In the genomic region with DNA sequence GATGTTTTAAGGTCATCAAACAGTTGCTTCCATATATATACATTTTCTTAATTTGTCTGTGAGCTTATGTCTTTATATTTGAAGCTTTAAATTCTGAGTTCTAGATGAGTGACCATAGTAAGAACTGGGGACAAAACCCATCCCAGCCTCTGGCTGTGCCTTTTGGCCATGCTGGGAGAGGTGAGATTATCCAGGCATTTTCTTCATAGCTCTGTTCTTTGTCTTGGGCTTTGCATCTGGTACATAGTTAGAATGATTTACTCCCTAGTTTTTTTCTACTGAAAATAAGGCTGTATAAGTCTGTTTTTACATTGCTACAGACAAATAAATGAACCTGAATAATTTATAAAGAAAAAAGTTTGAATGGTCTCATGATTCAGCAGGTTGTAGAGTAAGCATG, we compare ENCODE assay signal across 21 cellular contexts. TPM values are rescaled to one million over a fixed set of nuclear protein-coding genes. Genes with fewer than 3 reads are reported as not detected.
"Had no signal": no experiment of that assay in that cellular context is flagged by ENCODE, and none has a peak within 500 bp of the region (broad histone marks: within the 10 kb centered on the region; RNA-seq: fewer than 3 reads in every experiment).

No MANE protein-coding gene starts in this region.

RNA-seq across cellular contexts. Expression of a gene that starts 31.1 kb away (rescaled TPM):
- total RNA-seq: activated naive CD4-positive, alpha-beta T cell treated with anti-CD3 and anti-CD28 coated beads for 36 hours; activated naive CD4-positive, alpha-beta T cell treated with anti-CD3 and anti-CD28 coated beads, Interleukin-2, amount 50 U/mL, for 72 hours; activated naive CD8-positive, alpha-beta T cell treated with anti-CD3 and anti-CD28 coated beads for 36 hours; activated naive CD8-positive, alpha-beta T cell treated with anti-CD3 and anti-CD28 coated beads, Interleukin-2, amount 10 ng/mL, durations not matched to agents 7 days and 5 days; activated T-cell treated with anti-CD3 and anti-CD28 coated beads, Interleukin-2, amount 50 U/mL, for 4 hours; activated T-cell treated with anti-CD3 and anti-CD28 coated beads, Interleukin-2, amount 50 U/mL, for 72 hours; activated T-helper 1 cell treated with anti-CD3 and anti-CD28 coated beads, Interleukin-12 subunit alpha, Interleukin-12 subunit beta, Interleukin-2, Interleukin-4 antibody, amounts not matched to agents 30 ng/mL and 10 ng/mL and 1 ng/mL, durations not matched to agents 14 hours and 24 hours and 36 hours; activated T-helper 17 cell treated with anti-CD3 and anti-CD28 coated beads, Interleukin-2, amount 50 U/mL, for 72 hours; activated T-helper 2 cell treated with anti-CD3 and anti-CD28 coated beads, Interferon-gamma antibody, Interleukin-2, Interleukin-4, amounts not matched to agents 10 μg/mL and 5 μg/mL and 100 μg/mL, durations not matched to agents 14 hours and 24 hours and 36 hours; adrenal gland; aorta; ascending aorta; astrocyte; body of pancreas; breast epithelium; bronchial epithelial cell; cardiac muscle cell; cardiac septum; cerebellum; chondrocyte had no signal
- polyA plus RNA-seq: adipose tissue, adrenal gland, aorta, cardiac muscle cell had no signal

RNA-seq across cellular contexts. Expression of a gene that starts 56.3 kb away (rescaled TPM):
- total RNA-seq: activated naive CD4-positive, alpha-beta T cell treated with anti-CD3 and anti-CD28 coated beads for 36 hours; activated naive CD8-positive, alpha-beta T cell treated with anti-CD3 and anti-CD28 coated beads for 36 hours; activated naive CD8-positive, alpha-beta T cell treated with anti-CD3 and anti-CD28 coated beads, Interleukin-2, amount 10 ng/mL, durations not matched to agents 7 days and 5 days; activated T-cell treated with anti-CD3 and anti-CD28 coated beads, Interleukin-2, amount 50 U/mL, for 4 hours; activated T-cell treated with anti-CD3 and anti-CD28 coated beads, Interleukin-2, amount 50 U/mL, for 72 hours; activated T-helper 1 cell treated with anti-CD3 and anti-CD28 coated beads, Interleukin-12 subunit alpha, Interleukin-12 subunit beta, Interleukin-2, Interleukin-4 antibody, amounts not matched to agents 30 ng/mL and 10 ng/mL and 1 ng/mL, durations not matched to agents 14 hours and 24 hours and 36 hours; activated T-helper 2 cell treated with anti-CD3 and anti-CD28 coated beads, Interferon-gamma antibody, Interleukin-2, Interleukin-4, amounts not matched to agents 10 μg/mL and 5 μg/mL and 100 μg/mL, durations not matched to agents 14 hours and 24 hours and 36 hours; adrenal gland; aorta; ascending aorta; body of pancreas; breast epithelium; bronchial epithelial cell; cardiac muscle cell; cardiac septum; chondrocyte had no signal
- polyA plus RNA-seq: adipose tissue, adrenal gland, aorta, cardiac muscle cell had no signal
